Comparison of ENCODE assay signal across 20 cellular contexts in genomic region chr7:2222516-2222915, GRCh38. TPM values are rescaled to one million over a fixed set of nuclear protein-coding genes. Genes with fewer than 3 reads are reported as not detected.
DNase-seq lines count a peak whose midpoint lies in the region; ATAC-seq and TF ChIP-seq lines count a peak whose summit lies in the region.
"Had no signal": no experiment of that assay in that cellular context is flagged by ENCODE, and none has a peak within 500 bp of the region (broad histone marks: within the 10 kb centered on the region; RNA-seq: fewer than 3 reads in every experiment).

No MANE protein-coding gene starts in this region.

- no peak overlapping the region for H3K4me2 ChIP-seq in neuronal stem cell (ENCODE audit: insufficient read depth, low read length, poor library complexity, severe bottlenecking)
- H3K4me2 ChIP-seq: A549, BLaER1 had no signal

- no peak overlapping the region for H4K8ac ChIP-seq in neuronal stem cell (ENCODE audit: low read depth, low read length)

- H3K9me3 Mint-ChIP-seq in endodermal cell, result no peaks in the 10 kb centered on the region
- H3K9me3 Mint-ChIP-seq: CD14-positive monocyte; CD4-positive, alpha-beta memory T cell had no signal

- H2BK5ac ChIP-seq in neuronal stem cell (ENCODE audit: low read length), result no peak overlapping the region

- H3K36me3 ChIP-seq in endodermal cell (ENCODE audit: control insufficient read depth, insufficient read depth, low read length) (peaks cover 58% of the 10 kb centered on the region), neuronal stem cell (replicated peaks in 1 of 2; ENCODE audit: control insufficient read depth in 2 of 2, insufficient read depth in 2 of 2, low read length in 2 of 2) (peaks cover 61 to 86% of the 10 kb centered on the region in 2 donors), adrenal gland (replicated peaks in 1 of 2) (peaks cover 0 to 41% of the 10 kb centered on the region in 2 donors)

- ATAC-seq in Right ventricle myocardium inferior (no peak), Right ventricle myocardium superior (ENCODE audit: poor library complexity) (no peak)
- ATAC-seq: A549 had no signal

- H2BK15ac ChIP-seq in neuronal stem cell (ENCODE audit: low read length), result no peak overlapping the region

- no peaks in the 10 kb centered on the region for H3K4me1 ChIP-seq in endodermal cell (ENCODE audit: control insufficient read depth, insufficient read depth, low read length)
- peaks cover 0 to 2% of the 10 kb centered on the region in 2 donors for H3K4me1 ChIP-seq in neuronal stem cell (ENCODE audit: control insufficient read depth in 2 of 2, insufficient read depth in 1 of 2, low read depth in 1 of 2, low read length in 2 of 2)
- no peaks in the 10 kb centered on the region for H3K4me1 ChIP-seq in adrenal gland (replicated peaks in 1 of 2)

- no peak overlapping the region for H3K4ac ChIP-seq in neuronal stem cell (ENCODE audit: low read length)

- no peak overlapping the region for H2BK120ac ChIP-seq in neuronal stem cell (ENCODE audit: low read depth, low read length)

- H3K36me3 Mint-ChIP-seq in endodermal cell (ENCODE audit: low read depth), result peaks cover 65% of the 10 kb centered on the region

- no peak overlapping the region for H3K18ac ChIP-seq in neuronal stem cell (ENCODE audit: low read length)

- no peak for TF ChIP-seq POLR2A in adrenal gland (IDR thresholded peaks at IDR 0.05)

- H2BK12ac ChIP-seq in neuronal stem cell (ENCODE audit: low read length), result no peak overlapping the region

- intact Hi-C loops in Right ventricle myocardium inferior (cut with DNase I) (no loop called here), Right ventricle myocardium superior (cut with DNase I) (no loop called here), adrenal gland (cut with DNase I) (no loop called here)

- 95 to 96% methylated on average over 10 to 22 of the region's 22 CpGs for WGBS in endodermal cell (ENCODE audit: insufficient coverage in 1 of 2, insufficient read length in 1 of 2), 2 experiments
- no CpG with 5 or more reads among the region's 22 CpGs for WGBS in neuronal stem cell (ENCODE audit: extremely low coverage in 2 of 2, insufficient read length in 2 of 2, insufficient replicate concordance in 1 of 2), 2 donors
- 89 to 94% (median 91%) methylated on average over 16 to 22 of the region's 22 CpGs for WGBS in adrenal gland, 4 donors

- H2AK5ac ChIP-seq in neuronal stem cell (ENCODE audit: low read depth, low read length), result no peak overlapping the region

- no peaks in the 10 kb centered on the region for H3K27me3 Mint-ChIP-seq in endodermal cell (ENCODE audit: insufficient read depth)
- H3K27me3 Mint-ChIP-seq: CD4-positive, alpha-beta memory T cell had no signal

- H3K14ac ChIP-seq in neuronal stem cell (ENCODE audit: low read length), result no peak overlapping the region

- peaks cover 5% of the 10 kb centered on the region for H3K4me1 Mint-ChIP-seq in endodermal cell
- H3K4me1 Mint-ChIP-seq: CD14-positive monocyte had no signal

- no peak overlapping the region for H4K91ac ChIP-seq in neuronal stem cell (ENCODE audit: low read depth, low read length, poor library complexity)

- H3K9me3 ChIP-seq in endodermal cell (ENCODE audit: control insufficient read depth, low read length) (no peaks in the 10 kb centered on the region), neuronal stem cell (replicated peaks in 1 of 2; ENCODE audit: control insufficient read depth in 2 of 2, insufficient read depth in 1 of 2, low read depth in 1 of 2, low read length in 2 of 2) (no peaks in the 10 kb centered on the region), adrenal gland (replicated peaks in 1 of 3) (no peaks in the 10 kb centered on the region)
- H3K9me3 ChIP-seq: A549, BLaER1 had no signal

- H3K9ac ChIP-seq in endodermal cell (ENCODE audit: extremely low read depth, low read length, poor library complexity, severe bottlenecking) (no peak overlapping the region), neuronal stem cell (ENCODE audit: low read depth, low read length, poor library complexity) (no peak overlapping the region)
- H3K9ac ChIP-seq: BLaER1, GM23248 had no signal

- no peak overlapping the region for H3K27ac ChIP-seq in endodermal cell (ENCODE audit: low read depth, low read length)
- H3K27ac ChIP-seq in neuronal stem cell (replicated peaks; ENCODE audit: low read length), result no peak overlapping the region
- H3K27ac ChIP-seq in adrenal gland, result no peak overlapping the region
- H3K27ac ChIP-seq: 22Rv1, A549, BLaER1, GM23248, HL-60 had no signal

- TF ChIP-seq CTCF in endodermal cell (conservative IDR thresholded peaks at IDR 0.05) (no peak), adrenal gland (IDR thresholded peaks at IDR 0.05) (no peak)

- H3K79me1 ChIP-seq in neuronal stem cell (ENCODE audit: low read depth, low read length), result peaks cover 25% of the 10 kb centered on the region

- H3K27me3 ChIP-seq in endodermal cell (ENCODE audit: control insufficient read depth, insufficient read depth, low read length, poor library complexity, severe bottlenecking) (no peaks in the 10 kb centered on the region), neuronal stem cell (ENCODE audit: control insufficient read depth in 3 of 3, insufficient read depth in 3 of 3, low read depth in 1 of 3, low read length in 3 of 3) (no peaks in the 10 kb centered on the region), adrenal gland (no peaks in the 10 kb centered on the region)
- H3K27me3 ChIP-seq: BLaER1 had no signal

- H2AFZ ChIP-seq in neuronal stem cell (ENCODE audit: low read length), result no peak overlapping the region
- H2AFZ ChIP-seq: GM23248 had no signal

- peak overlapping the region; percentile 44 for H3K27ac Mint-ChIP-seq in endodermal cell
- H3K27ac Mint-ChIP-seq: CD4-positive, alpha-beta memory T cell had no signal

- H3K23ac ChIP-seq in neuronal stem cell (ENCODE audit: low read depth, low read length, poor library complexity), result peak overlapping the region; percentile 20

- H3K4me3 Mint-ChIP-seq in endodermal cell, result no peak overlapping the region
- H3K4me3 Mint-ChIP-seq: CD14-positive monocyte; CD4-positive, alpha-beta memory T cell had no signal

- peak; percentile 62 for DNase-seq in Right ventricle myocardium inferior (ENCODE audit: missing footprints)
- no peak for DNase-seq in Right ventricle myocardium superior
- no peak for DNase-seq in endodermal cell
- no peak for DNase-seq in neuronal stem cell (ENCODE audit: low spot score)
- no peak for DNase-seq in NCI-H82 treated with DMSO at 0.1 percent for 48 hours (lab: John Stamatoyannopoulos, UW; ENCODE audit: unreplicated experiment)
- DNase-seq in pons (ENCODE audit: low spot score), result no peak
- DNase-seq in stimulated activated CD4-positive, alpha-beta T cell treated with anti-CD3 and anti-CD28 coated beads, Interleukin-4, amount 100 ng/mL, for 4 hours, result no peak
- no peak for DNase-seq in adrenal gland
- DNase-seq: AML-193; Calu3; CD4-positive, alpha-beta memory T cell; DMS79 treated with DMSO at 0.1 percent for 48 hours; GF-D8; GM23248; HCEC 1CT had no signal

- H3K4me3 ChIP-seq in endodermal cell (ENCODE audit: low read length) (no peak overlapping the region), neuronal stem cell (ENCODE audit: low read length in 2 of 2) (peak overlapping the region in 1 of 2 donors; percentile 44), adrenal gland (no peak overlapping the region)
- H3K4me3 ChIP-seq: A549, BLaER1, GM23248 had no signal

RNA-seq across cellular contexts. Expression of gene MAD1L1, which starts 10.2 kb away (rescaled TPM):
- total RNA-seq in Right ventricle myocardium inferior (19.1 TPM), Right ventricle myocardium superior (17.9 TPM), endodermal cell (10 to 100 TPM; 59.1 to 61.4 TPM), adrenal gland (10 to 100 TPM; 19.4 to 82.9 (median 28.0) TPM)
- polyA plus RNA-seq in endodermal cell (2013, experiment 1 of 2), result 33.1 TPM
- polyA plus RNA-seq in endodermal cell (2013, experiment 2 of 2), result 29.4 TPM
- polyA plus RNA-seq in neuronal stem cell (2013, experiment 1 of 2), result 20.0 TPM
- polyA plus RNA-seq in neuronal stem cell (2013, experiment 2 of 2), result 18.9 TPM
- 10 to 100 TPM in 2 of 3 donors, 1 to 10 TPM in 1; 6.7 to 87.7 (median 57.0) TPM for polyA plus RNA-seq in adrenal gland

RNA-seq across cellular contexts. Expression of gene MRM2, which starts 19.5 kb away (rescaled TPM):
- 20.7 TPM for total RNA-seq in Right ventricle myocardium inferior
- 20.0 TPM for total RNA-seq in Right ventricle myocardium superior
- 10 to 100 TPM; 38.9 TPM for total RNA-seq in endodermal cell
- polyA plus RNA-seq in endodermal cell (2013, experiment 1 of 2), result 33.3 TPM
- 31.5 TPM for polyA plus RNA-seq in endodermal cell (2013, experiment 2 of 2)
- 21.4 TPM for polyA plus RNA-seq in neuronal stem cell (2013, experiment 1 of 2)
- polyA plus RNA-seq in neuronal stem cell (2013, experiment 2 of 2), result 21.4 TPM
- 10 to 100 TPM; 16.8 to 35.8 (median 25.7) TPM for total RNA-seq in adrenal gland
- polyA plus RNA-seq in adrenal gland, result 10 to 100 TPM; 17.4 to 36.4 (median 20.3) TPM

RNA-seq across cellular contexts. Expression of gene NUDT1, which starts 19.5 kb away (rescaled TPM):
- total RNA-seq in Right ventricle myocardium inferior (13.6 TPM), Right ventricle myocardium superior (10.6 TPM), endodermal cell (10 to 100 TPM; 56.0 to 84.7 TPM), adrenal gland (10 to 100 TPM in 2 of 8 donors, 1 to 10 TPM in 6; 3.8 to 13.3 (median 8.2) TPM)
- polyA plus RNA-seq in endodermal cell (2013, experiment 1 of 2), result 64.0 TPM
- polyA plus RNA-seq in endodermal cell (2013, experiment 2 of 2), result 61.0 TPM
- polyA plus RNA-seq in neuronal stem cell (2013, experiment 1 of 2), result 46.7 TPM
- polyA plus RNA-seq in neuronal stem cell (2013, experiment 2 of 2), result 46.4 TPM
- 10 to 100 TPM in 1 of 3 donors, 1 to 10 TPM in 2; 2.5 to 17.3 (median 8.7) TPM for polyA plus RNA-seq in adrenal gland
